19 cellular contexts compared by ENCODE assay signal in the genomic region with DNA sequence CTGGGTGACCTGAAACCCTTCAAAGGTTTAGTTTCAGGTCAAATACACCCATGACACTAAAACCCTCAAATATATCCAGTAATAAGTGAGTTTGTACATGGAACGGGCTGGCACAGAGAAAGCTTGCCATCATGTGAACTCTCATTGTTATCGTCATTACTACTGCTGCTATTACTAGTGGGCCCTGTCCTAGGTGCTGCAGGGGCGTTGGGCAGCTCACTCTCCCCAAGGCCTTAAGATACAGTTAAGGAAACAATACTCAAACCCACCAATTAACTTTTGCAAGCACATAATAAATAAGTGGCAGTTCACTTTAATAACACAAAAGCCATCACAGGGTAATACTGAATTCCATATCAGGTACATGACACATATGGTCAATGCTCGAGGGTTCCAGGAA.
"Had no signal": no experiment of that assay in that cellular context is flagged by ENCODE, and none has a peak within 500 bp of the region (broad histone marks: within the 10 kb centered on the region; RNA-seq: fewer than 3 reads in every experiment).

No MANE protein-coding gene starts in this region.

- H3K27ac ChIP-seq: neural progenitor cell, prostate gland, sigmoid colon, uterus had no signal

- H3K4me1 Mint-ChIP-seq: neural progenitor cell; stimulated activated effector memory CD8-positive, alpha-beta T cell treated with anti-CD3 and anti-CD28 coated beads, Interleukin-12 subunit alpha, Interleukin-12 subunit beta, amount 100 ng/mL, for 72 hours had no signal

- H2AFZ ChIP-seq: neural progenitor cell had no signal

- H3K27me3 Mint-ChIP-seq: type B pancreatic cell had no signal

- H3K9me3 ChIP-seq: prostate gland, sigmoid colon, stomach, tibial artery, uterus had no signal

- H3K9me3 Mint-ChIP-seq: nephron; neural progenitor cell; stimulated activated effector memory CD8-positive, alpha-beta T cell treated with anti-CD3 and anti-CD28 coated beads, Interleukin-12 subunit alpha, Interleukin-12 subunit beta, amount 100 ng/mL, for 72 hours; type B pancreatic cell had no signal

- ATAC-seq: left lobe of liver; naive thymus-derived CD4-positive, alpha-beta T cell; stimulated activated effector memory CD8-positive, alpha-beta T cell treated with anti-CD3 and anti-CD28 coated beads, Interleukin-12 subunit alpha, Interleukin-12 subunit beta, amount 100 ng/mL, for 72 hours had no signal

- H3K4me3 ChIP-seq: neural progenitor cell, prostate gland, sigmoid colon, stomach, tibial artery, uterus had no signal

- DNase-seq: cortex of kidney; kidney; mesenchymal stem cell; midbrain; naive thymus-derived CD4-positive, alpha-beta T cell; right cardiac atrium; sigmoid colon; stimulated activated CD4-positive, alpha-beta T cell treated with anti-CD3 and anti-CD28 coated beads, Interleukin-2, amount 100 ng/mL, for 24 hours; stimulated activated CD4-positive, alpha-beta T cell treated with anti-CD3 and anti-CD28 coated beads, Interleukin-4, amount 100 ng/mL, for 24 hours; stimulated activated naive CD4-positive, alpha-beta T cell treated with Interleukin-2 at 50 U/mL for 16 hours; stomach; tibial artery; uterus had no signal

- H3K27ac Mint-ChIP-seq: nephron; neural progenitor cell; stimulated activated effector memory CD8-positive, alpha-beta T cell treated with anti-CD3 and anti-CD28 coated beads, Interleukin-12 subunit alpha, Interleukin-12 subunit beta, amount 100 ng/mL, for 72 hours; type B pancreatic cell had no signal

- H3K4me1 ChIP-seq: prostate gland, uterus had no signal

- H3K36me3 Mint-ChIP-seq: naive thymus-derived CD4-positive, alpha-beta T cell; neural progenitor cell; stimulated activated effector memory CD8-positive, alpha-beta T cell treated with anti-CD3 and anti-CD28 coated beads, Interleukin-12 subunit alpha, Interleukin-12 subunit beta, amount 100 ng/mL, for 72 hours; type B pancreatic cell had no signal

- H3K4me3 Mint-ChIP-seq: naive thymus-derived CD4-positive, alpha-beta T cell; nephron; neural progenitor cell; stimulated activated effector memory CD8-positive, alpha-beta T cell treated with anti-CD3 and anti-CD28 coated beads, Interleukin-12 subunit alpha, Interleukin-12 subunit beta, amount 100 ng/mL, for 72 hours; type B pancreatic cell had no signal

- H3K27me3 ChIP-seq: neural progenitor cell, sigmoid colon, stomach, tibial artery, uterus had no signal

- H3K36me3 ChIP-seq: neural progenitor cell, prostate gland, sigmoid colon, stomach, tibial artery, uterus had no signal

- H3K4me2 ChIP-seq: neural progenitor cell had no signal
